ENCODE assay signal across 17 cellular contexts in the genomic region with DNA sequence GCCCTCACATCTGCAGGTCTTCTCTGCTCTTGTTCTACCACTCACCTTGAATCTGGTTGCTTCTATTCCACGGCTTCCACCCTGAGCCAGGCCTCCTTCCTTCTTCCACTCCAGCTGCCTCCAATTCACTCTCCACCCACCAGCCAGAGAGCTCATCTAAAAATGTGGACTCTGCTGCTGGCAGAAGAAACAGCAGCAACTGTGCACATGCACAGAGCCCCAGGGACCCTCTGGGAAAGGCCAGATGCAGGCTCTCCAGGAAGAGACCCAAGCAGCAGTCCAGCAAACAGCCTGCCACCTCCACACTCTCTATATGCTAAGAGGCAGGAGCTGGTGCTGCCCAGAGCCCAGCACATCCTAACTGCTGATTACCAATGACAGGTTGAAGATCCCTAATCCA.
"Had no signal": no experiment of that assay in that cellular context is flagged by ENCODE, and none has a peak within 500 bp of the region (broad histone marks: within the 10 kb centered on the region; RNA-seq: fewer than 3 reads in every experiment).

No MANE protein-coding gene starts in this region.

- H3K4me3 Mint-ChIP-seq: memory B cell, mesothelial cell of epicardium, natural killer cell had no signal

- H3K79me2 ChIP-seq: parathyroid adenoma had no signal

- H3K27ac Mint-ChIP-seq: memory B cell, mesothelial cell of epicardium, natural killer cell had no signal

- H3K9me3 ChIP-seq: esophagus squamous epithelium, lower lobe of right lung, psoas muscle had no signal

- H3K4me3 ChIP-seq: esophagus squamous epithelium, lower lobe of right lung, psoas muscle had no signal

- H3K27ac ChIP-seq: esophagus squamous epithelium, foreskin keratinocyte, lower lobe of right lung, parathyroid adenoma, psoas muscle had no signal

- H2AFZ ChIP-seq: parathyroid adenoma had no signal

- DNase-seq: cerebellar nuclear complex; dermis blood vessel endothelial cell; esophagus squamous epithelium; foreskin keratinocyte; head of caudate nucleus; hypothalamus; kidney glomerular epithelial cell; lower lobe of right lung; natural killer cell; psoas muscle; small intestine; stimulated activated CD4-positive, alpha-beta T cell treated with anti-CD3 and anti-CD28 coated beads, Interleukin-12 subunit alpha, Interleukin-12 subunit beta, amount 100 ng/mL, for 4 hours; stimulated activated naive CD4-positive, alpha-beta T cell treated with Interleukin-2 at 50 U/mL for 16 hours; trophoblast cell had no signal

- H3K27me3 ChIP-seq: esophagus squamous epithelium, foreskin keratinocyte had no signal

- H3K36me3 Mint-ChIP-seq: memory B cell, mesothelial cell of epicardium, natural killer cell had no signal

- H3K36me3 ChIP-seq: esophagus squamous epithelium, lower lobe of right lung had no signal

- H3K9me3 Mint-ChIP-seq: memory B cell, mesothelial cell of epicardium, natural killer cell had no signal

- H3K9ac ChIP-seq: parathyroid adenoma had no signal

- H3K4me1 ChIP-seq: foreskin keratinocyte had no signal

- H3K4me1 Mint-ChIP-seq: memory B cell had no signal
